Comparison of ENCODE assay signal across 1 cellular context in genomic region chr14:74608959-74609611, GRCh38.
A peak's percentile ranks its signal among the peaks of the same experiment; 100 is the strongest.
TF ChIP-seq lines count a peak whose summit lies in the region.

No MANE protein-coding gene starts in this region.

TF ChIP-seq in K562, 482 proteins besides CTCF, POLR2A, EP300 and RAD21 (continued from another document and continues in another):
- TF ChIP-seq AFF1 (IDR thresholded peaks at IDR 0.05; ENCODE audit: low read depth in 1 of 2, partially characterized antibody in 2 of 2) (no peak), SREBF1 (IDR thresholded peaks at IDR 0.05; ENCODE audit: borderline replicate concordance, low read depth, low read length) (no peak), TOE1 (IDR thresholded peaks at IDR 0.05; ENCODE audit: borderline replicate concordance) (no peak; the same call in 1 of the 2 replicates), TOE1 (CRISPR knock-in tag; IDR thresholded peaks at IDR 0.05; ENCODE audit: borderline replicate concordance, low read depth) (no peak), ZNF449 (CRISPR knock-in tag; IDR thresholded peaks at IDR 0.05) (no peak), NR1H2 (CRISPR knock-in tag; IDR thresholded peaks at IDR 0.05) (no peak), MAFG (tag; conservative IDR thresholded peaks at IDR 0.05) (no peak), SMC3 (conservative IDR thresholded peaks at IDR 0.05; ENCODE audit: insufficient read depth, low read depth, low read length) (peak; percentile 79), KDM1A (IDR thresholded peaks at IDR 0.05) (no peak), KDM5B (IDR thresholded peaks at IDR 0.05; ENCODE audit: insufficient replicate concordance, low read depth, low read length) (no peak), ZNF436 (CRISPR knock-in tag; IDR thresholded peaks at IDR 0.05) (no peak), BHLHE40 (IDR thresholded peaks at IDR 0.05; ENCODE audit: low read length) (no peak), POLR2AphosphoS5 (IDR thresholded peaks at IDR 0.05; ENCODE audit: control insufficient read depth, insufficient read depth, low read depth, low read length) (no peak), ZFX (CRISPR knock-in tag; IDR thresholded peaks at IDR 0.05) (no peak), GTF2E2 (tag; IDR thresholded peaks at IDR 0.05) (no peak), PRMT5 (CRISPR knock-in tag; IDR thresholded peaks at IDR 0.05) (no peak), RAD51 (IDR thresholded peaks at IDR 0.05; ENCODE audit: borderline replicate concordance, low read depth) (peak; percentile 28; the same call in 1 of the 2 replicates), KDM2B (CRISPR knock-in tag; IDR thresholded peaks at IDR 0.05) (no peak), HLTF (IDR thresholded peaks at IDR 0.05) (no peak), TCF7L2 (IDR thresholded peaks at IDR 0.05; ENCODE audit: low read depth, low read length) (no peak), PTBP1 (IDR thresholded peaks at IDR 0.05; ENCODE audit: low read depth, low read length) (no peak), STAG1 (CRISPR knock-in tag; IDR thresholded peaks at IDR 0.05; ENCODE audit: borderline replicate concordance) (peak; percentile 70; the same call in 1 of the 2 replicates), ZNF444 (CRISPR knock-in tag; IDR thresholded peaks at IDR 0.05) (no peak), BCOR (IDR thresholded peaks at IDR 0.05) (no peak), SMAD2 (IDR thresholded peaks at IDR 0.05; ENCODE audit: low read depth, low read length) (no peak), EHMT2 (IDR thresholded peaks at IDR 0.05) (no peak), NONO (IDR thresholded peaks at IDR 0.05; ENCODE audit: low read depth in 2 of 2, low read length in 1 of 2) (no peak), ZNF79 (CRISPR knock-in tag; IDR thresholded peaks at IDR 0.05; ENCODE audit: low read depth) (no peak), TCF3 (CRISPR knock-in tag; IDR thresholded peaks at IDR 0.05) (no peak), ARID1B (IDR thresholded peaks at IDR 0.05) (no peak), ZBTB26 (CRISPR knock-in tag; IDR thresholded peaks at IDR 0.05) (no peak), ZNF384 (IDR thresholded peaks at IDR 0.05; ENCODE audit: low read depth, low read length) (no peak), NCOA4 (IDR thresholded peaks at IDR 0.05; ENCODE audit: partially characterized antibody) (no peak), YBX1 (IDR thresholded peaks at IDR 0.05) (no peak), TCFL5 (CRISPR knock-in tag; conservative IDR thresholded peaks at IDR 0.05) (no peak), MEIS2 (IDR thresholded peaks at IDR 0.05; ENCODE audit: partially characterized antibody) (no peak), NCOA1 (IDR thresholded peaks at IDR 0.05; ENCODE audit: low read depth) (no peak), MXI1 (IDR thresholded peaks at IDR 0.05; ENCODE audit: low read depth, low read length) (no peak), RNF2 (IDR thresholded peaks at IDR 0.05) (no peak), ZNF24 (IDR thresholded peaks at IDR 0.05) (0 out of 2 replicates have a peak, but pooled peaks have one; percentile 20), TGIF2 (CRISPR knock-in tag; IDR thresholded peaks at IDR 0.05) (no peak), ETV1 (tag; conservative IDR thresholded peaks at IDR 0.05; ENCODE audit: low read depth) (no peak), PTTG1 (tag; IDR thresholded peaks at IDR 0.05; ENCODE audit: low read depth) (no peak), ARID2 (IDR thresholded peaks at IDR 0.05) (peak; percentile 52; the same call in 1 of the 2 replicates)
- TF ChIP-seq, protein P1, sequence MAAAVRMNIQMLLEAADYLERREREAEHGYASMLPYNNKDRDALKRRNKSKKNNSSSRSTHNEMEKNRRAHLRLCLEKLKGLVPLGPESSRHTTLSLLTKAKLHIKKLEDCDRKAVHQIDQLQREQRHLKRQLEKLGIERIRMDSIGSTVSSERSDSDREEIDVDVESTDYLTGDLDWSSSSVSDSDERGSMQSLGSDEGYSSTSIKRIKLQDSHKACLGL (CRISPR knock-in tag; IDR thresholded peaks at IDR 0.05; ENCODE audit: borderline replicate concordance, poor library complexity, severe bottlenecking), result no peak
- TF ChIP-seq, protein P2, sequence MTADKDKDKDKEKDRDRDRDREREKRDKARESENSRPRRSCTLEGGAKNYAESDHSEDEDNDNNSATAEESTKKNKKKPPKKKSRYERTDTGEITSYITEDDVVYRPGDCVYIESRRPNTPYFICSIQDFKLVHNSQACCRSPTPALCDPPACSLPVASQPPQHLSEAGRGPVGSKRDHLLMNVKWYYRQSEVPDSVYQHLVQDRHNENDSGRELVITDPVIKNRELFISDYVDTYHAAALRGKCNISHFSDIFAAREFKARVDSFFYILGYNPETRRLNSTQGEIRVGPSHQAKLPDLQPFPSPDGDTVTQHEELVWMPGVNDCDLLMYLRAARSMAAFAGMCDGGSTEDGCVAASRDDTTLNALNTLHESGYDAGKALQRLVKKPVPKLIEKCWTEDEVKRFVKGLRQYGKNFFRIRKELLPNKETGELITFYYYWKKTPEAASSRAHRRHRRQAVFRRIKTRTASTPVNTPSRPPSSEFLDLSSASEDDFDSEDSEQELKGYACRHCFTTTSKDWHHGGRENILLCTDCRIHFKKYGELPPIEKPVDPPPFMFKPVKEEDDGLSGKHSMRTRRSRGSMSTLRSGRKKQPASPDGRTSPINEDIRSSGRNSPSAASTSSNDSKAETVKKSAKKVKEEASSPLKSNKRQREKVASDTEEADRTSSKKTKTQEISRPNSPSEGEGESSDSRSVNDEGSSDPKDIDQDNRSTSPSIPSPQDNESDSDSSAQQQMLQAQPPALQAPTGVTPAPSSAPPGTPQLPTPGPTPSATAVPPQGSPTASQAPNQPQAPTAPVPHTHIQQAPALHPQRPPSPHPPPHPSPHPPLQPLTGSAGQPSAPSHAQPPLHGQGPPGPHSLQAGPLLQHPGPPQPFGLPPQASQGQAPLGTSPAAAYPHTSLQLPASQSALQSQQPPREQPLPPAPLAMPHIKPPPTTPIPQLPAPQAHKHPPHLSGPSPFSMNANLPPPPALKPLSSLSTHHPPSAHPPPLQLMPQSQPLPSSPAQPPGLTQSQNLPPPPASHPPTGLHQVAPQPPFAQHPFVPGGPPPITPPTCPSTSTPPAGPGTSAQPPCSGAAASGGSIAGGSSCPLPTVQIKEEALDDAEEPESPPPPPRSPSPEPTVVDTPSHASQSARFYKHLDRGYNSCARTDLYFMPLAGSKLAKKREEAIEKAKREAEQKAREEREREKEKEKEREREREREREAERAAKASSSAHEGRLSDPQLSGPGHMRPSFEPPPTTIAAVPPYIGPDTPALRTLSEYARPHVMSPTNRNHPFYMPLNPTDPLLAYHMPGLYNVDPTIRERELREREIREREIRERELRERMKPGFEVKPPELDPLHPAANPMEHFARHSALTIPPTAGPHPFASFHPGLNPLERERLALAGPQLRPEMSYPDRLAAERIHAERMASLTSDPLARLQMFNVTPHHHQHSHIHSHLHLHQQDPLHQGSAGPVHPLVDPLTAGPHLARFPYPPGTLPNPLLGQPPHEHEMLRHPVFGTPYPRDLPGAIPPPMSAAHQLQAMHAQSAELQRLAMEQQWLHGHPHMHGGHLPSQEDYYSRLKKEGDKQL (CRISPR knock-in tag; IDR thresholded peaks at IDR 0.05; ENCODE audit: borderline replicate concordance), result no peak
- TF ChIP-seq, protein P3, sequence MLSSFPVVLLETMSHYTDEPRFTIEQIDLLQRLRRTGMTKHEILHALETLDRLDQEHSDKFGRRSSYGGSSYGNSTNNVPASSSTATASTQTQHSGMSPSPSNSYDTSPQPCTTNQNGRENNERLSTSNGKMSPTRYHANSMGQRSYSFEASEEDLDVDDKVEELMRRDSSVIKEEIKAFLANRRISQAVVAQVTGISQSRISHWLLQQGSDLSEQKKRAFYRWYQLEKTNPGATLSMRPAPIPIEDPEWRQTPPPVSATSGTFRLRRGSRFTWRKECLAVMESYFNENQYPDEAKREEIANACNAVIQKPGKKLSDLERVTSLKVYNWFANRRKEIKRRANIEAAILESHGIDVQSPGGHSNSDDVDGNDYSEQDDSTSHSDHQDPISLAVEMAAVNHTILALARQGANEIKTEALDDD (IDR thresholded peaks at IDR 0.05), result 0 out of 2 replicates have a peak, but pooled peaks have one; percentile 29
- TF ChIP-seq, protein P4, sequence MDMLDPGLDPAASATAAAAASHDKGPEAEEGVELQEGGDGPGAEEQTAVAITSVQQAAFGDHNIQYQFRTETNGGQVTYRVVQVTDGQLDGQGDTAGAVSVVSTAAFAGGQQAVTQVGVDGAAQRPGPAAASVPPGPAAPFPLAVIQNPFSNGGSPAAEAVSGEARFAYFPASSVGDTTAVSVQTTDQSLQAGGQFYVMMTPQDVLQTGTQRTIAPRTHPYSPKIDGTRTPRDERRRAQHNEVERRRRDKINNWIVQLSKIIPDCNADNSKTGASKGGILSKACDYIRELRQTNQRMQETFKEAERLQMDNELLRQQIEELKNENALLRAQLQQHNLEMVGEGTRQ (CRISPR knock-in tag; IDR thresholded peaks at IDR 0.05), result peak; percentile 54; the same call in 1 of the 2 replicates
- TF ChIP-seq, protein P5, sequence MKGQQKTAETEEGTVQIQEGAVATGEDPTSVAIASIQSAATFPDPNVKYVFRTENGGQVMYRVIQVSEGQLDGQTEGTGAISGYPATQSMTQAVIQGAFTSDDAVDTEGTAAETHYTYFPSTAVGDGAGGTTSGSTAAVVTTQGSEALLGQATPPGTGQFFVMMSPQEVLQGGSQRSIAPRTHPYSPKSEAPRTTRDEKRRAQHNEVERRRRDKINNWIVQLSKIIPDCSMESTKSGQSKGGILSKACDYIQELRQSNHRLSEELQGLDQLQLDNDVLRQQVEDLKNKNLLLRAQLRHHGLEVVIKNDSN (CRISPR knock-in tag; IDR thresholded peaks at IDR 0.05), result peak; percentile 42
- TF ChIP-seq, protein P6, sequence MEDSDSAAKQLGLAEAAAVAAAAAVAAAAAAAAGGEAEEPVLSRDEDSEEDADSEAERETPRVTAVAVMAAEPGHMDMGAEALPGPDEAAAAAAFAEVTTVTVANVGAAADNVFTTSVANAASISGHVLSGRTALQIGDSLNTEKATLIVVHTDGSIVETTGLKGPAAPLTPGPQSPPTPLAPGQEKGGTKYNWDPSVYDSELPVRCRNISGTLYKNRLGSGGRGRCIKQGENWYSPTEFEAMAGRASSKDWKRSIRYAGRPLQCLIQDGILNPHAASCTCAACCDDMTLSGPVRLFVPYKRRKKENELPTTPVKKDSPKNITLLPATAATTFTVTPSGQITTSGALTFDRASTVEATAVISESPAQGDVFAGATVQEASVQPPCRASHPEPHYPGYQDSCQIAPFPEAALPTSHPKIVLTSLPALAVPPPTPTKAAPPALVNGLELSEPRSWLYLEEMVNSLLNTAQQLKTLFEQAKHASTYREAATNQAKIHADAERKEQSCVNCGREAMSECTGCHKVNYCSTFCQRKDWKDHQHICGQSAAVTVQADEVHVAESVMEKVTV (CRISPR knock-in tag; IDR thresholded peaks at IDR 0.05), result peak; percentile 68; the same call in 1 of the 2 replicates
- TF ChIP-seq, protein P7, sequence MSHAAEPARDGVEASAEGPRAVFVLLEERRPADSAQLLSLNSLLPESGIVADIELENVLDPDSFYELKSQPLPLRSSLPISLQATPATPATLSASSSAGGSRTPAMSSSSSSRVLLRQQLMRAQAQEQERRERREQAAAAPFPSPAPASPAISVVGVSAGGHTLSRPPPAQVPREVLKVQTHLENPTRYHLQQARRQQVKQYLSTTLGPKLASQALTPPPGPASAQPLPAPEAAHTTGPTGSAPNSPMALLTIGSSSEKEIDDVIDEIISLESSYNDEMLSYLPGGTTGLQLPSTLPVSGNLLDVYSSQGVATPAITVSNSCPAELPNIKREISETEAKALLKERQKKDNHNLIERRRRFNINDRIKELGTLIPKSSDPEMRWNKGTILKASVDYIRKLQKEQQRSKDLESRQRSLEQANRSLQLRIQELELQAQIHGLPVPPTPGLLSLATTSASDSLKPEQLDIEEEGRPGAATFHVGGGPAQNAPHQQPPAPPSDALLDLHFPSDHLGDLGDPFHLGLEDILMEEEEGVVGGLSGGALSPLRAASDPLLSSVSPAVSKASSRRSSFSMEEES (CRISPR knock-in tag; IDR thresholded peaks at IDR 0.05), result peak; percentile 65
